1 cellular context compared by ENCODE assay signal in the genomic region with DNA sequence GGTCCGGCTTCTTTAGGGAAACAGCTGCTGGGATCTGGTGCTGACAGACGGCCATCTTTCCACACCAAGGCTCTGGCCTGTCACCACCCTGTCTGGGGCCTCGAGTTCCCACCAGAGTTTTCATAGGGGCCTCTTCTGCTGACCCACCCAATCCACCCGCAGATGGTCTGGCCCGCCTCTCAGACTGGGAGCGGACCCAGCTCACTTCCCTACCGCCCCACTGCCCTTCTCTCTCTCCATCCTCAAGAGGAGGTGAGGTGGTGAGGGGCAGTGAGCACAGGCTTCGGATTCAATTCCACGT.
TF ChIP-seq lines count a peak whose summit lies in the region.

No MANE protein-coding gene starts in this region.

TF ChIP-seq in H1, 55 proteins besides CTCF, POLR2A, EP300 and RAD21:
- no peak for TF ChIP-seq NRF1 (IDR thresholded peaks at IDR 0.05; ENCODE audit: low read depth, low read length)
- no peak for TF ChIP-seq RNF2 (IDR thresholded peaks at IDR 0.05; ENCODE audit: borderline replicate concordance, low read depth, low read length, missing control alignments, poor library complexity, severe bottlenecking)
- TF ChIP-seq, protein P1, sequence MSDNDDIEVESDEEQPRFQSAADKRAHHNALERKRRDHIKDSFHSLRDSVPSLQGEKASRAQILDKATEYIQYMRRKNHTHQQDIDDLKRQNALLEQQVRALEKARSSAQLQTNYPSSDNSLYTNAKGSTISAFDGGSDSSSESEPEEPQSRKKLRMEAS (IDR thresholded peaks at IDR 0.05) = no peak
- TF ChIP-seq TAF1 (IDR thresholded peaks at IDR 0.05; ENCODE audit: low read depth, low read length) = no peak
- TF ChIP-seq JUN (IDR thresholded peaks at IDR 0.05; ENCODE audit: low read depth, low read length) = no peak
- TF ChIP-seq CTBP2 (IDR thresholded peaks at IDR 0.05; ENCODE audit: borderline replicate concordance, insufficient read depth, insufficient read length, low read length) = no peak
- TF ChIP-seq YY1 (IDR thresholded peaks at IDR 0.05; ENCODE audit: low read depth, low read length) = no peak
- TF ChIP-seq KDM4A (IDR thresholded peaks at IDR 0.05; ENCODE audit: low read depth, low read length, severe bottlenecking) = no peak
- no peak for TF ChIP-seq FOSL1 (IDR thresholded peaks at IDR 0.05; ENCODE audit: insufficient read depth, low read depth, low read length)
- no peak for TF ChIP-seq SP4 (IDR thresholded peaks at IDR 0.05; ENCODE audit: low read length)
- TF ChIP-seq TCF12 (IDR thresholded peaks at IDR 0.05; ENCODE audit: low read depth, low read length) = no peak
- no peak for TF ChIP-seq CEBPB (IDR thresholded peaks at IDR 0.05; ENCODE audit: low read depth, low read length)
- no peak for TF ChIP-seq GABPA (IDR thresholded peaks at IDR 0.05; ENCODE audit: borderline replicate concordance, insufficient read depth, low read length)
- no peak for TF ChIP-seq CHD2 (IDR thresholded peaks at IDR 0.05; ENCODE audit: low read length)
- TF ChIP-seq SP2 (IDR thresholded peaks at IDR 0.05; ENCODE audit: low read length) = no peak
- TF ChIP-seq RBBP5 (IDR thresholded peaks at IDR 0.05; ENCODE audit: borderline replicate concordance, low read depth, low read length) = no peak
